In the genomic region with DNA sequence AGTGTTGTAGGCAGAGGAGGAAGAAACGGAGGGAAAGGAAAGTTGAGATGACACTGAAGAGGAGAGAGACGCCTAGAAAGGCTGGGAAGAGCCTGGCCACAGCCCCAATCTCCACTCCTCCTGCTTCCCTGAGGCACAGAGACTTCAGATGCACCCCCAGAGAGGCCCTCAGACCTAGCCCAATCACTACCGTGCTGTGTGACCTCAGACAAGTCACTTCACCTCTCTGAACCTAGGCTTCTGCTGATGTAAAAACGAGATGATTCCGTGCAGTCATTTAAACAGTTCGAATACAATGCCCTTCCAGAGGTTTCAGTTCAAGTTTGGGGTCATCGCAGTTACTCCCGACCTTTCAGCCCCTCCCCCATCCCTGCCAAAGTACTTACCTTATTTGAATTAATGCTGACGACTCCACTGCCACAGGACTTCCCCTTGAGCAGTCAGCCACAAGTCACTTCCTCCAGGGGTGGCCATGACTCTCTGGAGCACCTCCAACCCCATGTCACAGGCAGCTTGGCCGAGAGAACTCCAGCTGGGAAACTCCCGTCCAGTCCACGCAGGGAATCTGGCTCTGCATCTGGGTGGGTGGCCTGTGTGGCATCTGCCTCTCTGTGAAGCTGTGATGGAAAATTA, we compare ENCODE assay signal across 1 cellular context.
A peak's percentile ranks its signal among the peaks of the same experiment; 100 is the strongest.
TF ChIP-seq lines count a peak whose summit lies in the region.

No MANE protein-coding gene starts in this region.

TF ChIP-seq in GM12878, 131 proteins besides CTCF, POLR2A, EP300 and RAD21 (continued from another document):
- TF ChIP-seq, protein P1, sequence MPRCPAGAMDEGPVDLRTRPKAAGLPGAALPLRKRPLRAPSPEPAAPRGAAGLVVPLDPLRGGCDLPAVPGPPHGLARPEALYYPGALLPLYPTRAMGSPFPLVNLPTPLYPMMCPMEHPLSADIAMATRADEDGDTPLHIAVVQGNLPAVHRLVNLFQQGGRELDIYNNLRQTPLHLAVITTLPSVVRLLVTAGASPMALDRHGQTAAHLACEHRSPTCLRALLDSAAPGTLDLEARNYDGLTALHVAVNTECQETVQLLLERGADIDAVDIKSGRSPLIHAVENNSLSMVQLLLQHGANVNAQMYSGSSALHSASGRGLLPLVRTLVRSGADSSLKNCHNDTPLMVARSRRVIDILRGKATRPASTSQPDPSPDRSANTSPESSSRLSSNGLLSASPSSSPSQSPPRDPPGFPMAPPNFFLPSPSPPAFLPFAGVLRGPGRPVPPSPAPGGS (IDR thresholded peaks at IDR 0.05; ENCODE audit: borderline replicate concordance, insufficient read depth, low read depth, low read length, poor library complexity, severe bottlenecking): no peak
- TF ChIP-seq TCF12 (IDR thresholded peaks at IDR 0.05; ENCODE audit: low read depth, low read length): 0 out of 2 replicates have a peak, but pooled peaks have one; percentile 10
- TF ChIP-seq, protein P2, sequence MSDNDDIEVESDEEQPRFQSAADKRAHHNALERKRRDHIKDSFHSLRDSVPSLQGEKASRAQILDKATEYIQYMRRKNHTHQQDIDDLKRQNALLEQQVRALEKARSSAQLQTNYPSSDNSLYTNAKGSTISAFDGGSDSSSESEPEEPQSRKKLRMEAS (IDR thresholded peaks at IDR 0.05; ENCODE audit: low read depth, low read length): no peak; the same call in 1 of the 2 replicates
- TF ChIP-seq, protein P3, sequence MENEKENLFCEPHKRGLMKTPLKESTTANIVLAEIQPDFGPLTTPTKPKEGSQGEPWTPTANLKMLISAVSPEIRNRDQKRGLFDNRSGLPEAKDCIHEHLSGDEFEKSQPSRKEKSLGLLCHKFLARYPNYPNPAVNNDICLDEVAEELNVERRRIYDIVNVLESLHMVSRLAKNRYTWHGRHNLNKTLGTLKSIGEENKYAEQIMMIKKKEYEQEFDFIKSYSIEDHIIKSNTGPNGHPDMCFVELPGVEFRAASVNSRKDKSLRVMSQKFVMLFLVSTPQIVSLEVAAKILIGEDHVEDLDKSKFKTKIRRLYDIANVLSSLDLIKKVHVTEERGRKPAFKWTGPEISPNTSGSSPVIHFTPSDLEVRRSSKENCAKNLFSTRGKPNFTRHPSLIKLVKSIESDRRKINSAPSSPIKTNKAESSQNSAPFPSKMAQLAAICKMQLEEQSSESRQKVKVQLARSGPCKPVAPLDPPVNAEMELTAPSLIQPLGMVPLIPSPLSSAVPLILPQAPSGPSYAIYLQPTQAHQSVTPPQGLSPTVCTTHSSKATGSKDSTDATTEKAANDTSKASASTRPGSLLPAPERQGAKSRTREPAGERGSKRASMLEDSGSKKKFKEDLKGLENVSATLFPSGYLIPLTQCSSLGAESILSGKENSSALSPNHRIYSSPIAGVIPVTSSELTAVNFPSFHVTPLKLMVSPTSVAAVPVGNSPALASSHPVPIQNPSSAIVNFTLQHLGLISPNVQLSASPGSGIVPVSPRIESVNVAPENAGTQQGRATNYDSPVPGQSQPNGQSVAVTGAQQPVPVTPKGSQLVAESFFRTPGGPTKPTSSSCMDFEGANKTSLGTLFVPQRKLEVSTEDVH (IDR thresholded peaks at IDR 0.05; ENCODE audit: low read depth, partially characterized antibody): no peak
- TF ChIP-seq, protein P4, sequence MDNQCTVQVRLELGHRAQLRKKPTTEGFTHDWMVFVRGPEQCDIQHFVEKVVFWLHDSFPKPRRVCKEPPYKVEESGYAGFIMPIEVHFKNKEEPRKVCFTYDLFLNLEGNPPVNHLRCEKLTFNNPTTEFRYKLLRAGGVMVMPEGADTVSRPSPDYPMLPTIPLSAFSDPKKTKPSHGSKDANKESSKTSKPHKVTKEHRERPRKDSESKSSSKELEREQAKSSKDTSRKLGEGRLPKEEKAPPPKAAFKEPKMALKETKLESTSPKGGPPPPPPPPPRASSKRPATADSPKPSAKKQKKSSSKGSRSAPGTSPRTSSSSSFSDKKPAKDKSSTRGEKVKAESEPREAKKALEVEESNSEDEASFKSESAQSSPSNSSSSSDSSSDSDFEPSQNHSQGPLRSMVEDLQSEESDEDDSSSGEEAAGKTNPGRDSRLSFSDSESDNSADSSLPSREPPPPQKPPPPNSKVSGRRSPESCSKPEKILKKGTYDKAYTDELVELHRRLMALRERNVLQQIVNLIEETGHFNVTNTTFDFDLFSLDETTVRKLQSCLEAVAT (IDR thresholded peaks at IDR 0.05): no peak
- peak; percentile 68; the same call in 1 of the 2 replicates for TF ChIP-seq CBX5 (IDR thresholded peaks at IDR 0.05; ENCODE audit: low read depth)
- TF ChIP-seq CREM (IDR thresholded peaks at IDR 0.05; ENCODE audit: low read depth): peak; percentile 56; the same call in 1 of the 2 replicates
- no peak for TF ChIP-seq CEBPB (IDR thresholded peaks at IDR 0.05; ENCODE audit: borderline replicate concordance in 1 of 2, low read depth in 2 of 2, low read length in 2 of 2)
- TF ChIP-seq, protein P5, sequence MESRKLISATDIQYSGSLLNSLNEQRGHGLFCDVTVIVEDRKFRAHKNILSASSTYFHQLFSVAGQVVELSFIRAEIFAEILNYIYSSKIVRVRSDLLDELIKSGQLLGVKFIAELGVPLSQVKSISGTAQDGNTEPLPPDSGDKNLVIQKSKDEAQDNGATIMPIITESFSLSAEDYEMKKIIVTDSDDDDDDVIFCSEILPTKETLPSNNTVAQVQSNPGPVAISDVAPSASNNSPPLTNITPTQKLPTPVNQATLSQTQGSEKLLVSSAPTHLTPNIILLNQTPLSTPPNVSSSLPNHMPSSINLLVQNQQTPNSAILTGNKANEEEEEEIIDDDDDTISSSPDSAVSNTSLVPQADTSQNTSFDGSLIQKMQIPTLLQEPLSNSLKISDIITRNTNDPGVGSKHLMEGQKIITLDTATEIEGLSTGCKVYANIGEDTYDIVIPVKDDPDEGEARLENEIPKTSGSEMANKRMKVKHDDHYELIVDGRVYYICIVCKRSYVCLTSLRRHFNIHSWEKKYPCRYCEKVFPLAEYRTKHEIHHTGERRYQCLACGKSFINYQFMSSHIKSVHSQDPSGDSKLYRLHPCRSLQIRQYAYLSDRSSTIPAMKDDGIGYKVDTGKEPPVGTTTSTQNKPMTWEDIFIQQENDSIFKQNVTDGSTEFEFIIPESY (IDR thresholded peaks at IDR 0.05): no peak
- no peak for TF ChIP-seq POLR2AphosphoS2 (IDR thresholded peaks at IDR 0.05; ENCODE audit: low read depth, low read length)
- TF ChIP-seq NR2F1 (conservative IDR thresholded peaks at IDR 0.05): peak; percentile 75
- TF ChIP-seq FOS (IDR thresholded peaks at IDR 0.05; ENCODE audit: borderline replicate concordance, extremely low read depth, insufficient read length): no peak
- TF ChIP-seq, protein P6, sequence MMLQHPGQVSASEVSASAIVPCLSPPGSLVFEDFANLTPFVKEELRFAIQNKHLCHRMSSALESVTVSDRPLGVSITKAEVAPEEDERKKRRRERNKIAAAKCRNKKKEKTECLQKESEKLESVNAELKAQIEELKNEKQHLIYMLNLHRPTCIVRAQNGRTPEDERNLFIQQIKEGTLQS (IDR thresholded peaks at IDR 0.05; ENCODE audit: borderline replicate concordance, extremely low read depth, low read depth, low read length): no peak
- peak; percentile 40 for TF ChIP-seq DPF2 (IDR thresholded peaks at IDR 0.05)
- TF ChIP-seq SMAD5 (IDR thresholded peaks at IDR 0.05; ENCODE audit: low read depth): no peak
- no peak for TF ChIP-seq SRF (IDR thresholded peaks at IDR 0.05; ENCODE audit: low read depth in 2 of 2, low read length in 2 of 2)
- peak; percentile 58 for TF ChIP-seq MTA2 (IDR thresholded peaks at IDR 0.05; ENCODE audit: low read depth)
- TF ChIP-seq GATAD2B (conservative IDR thresholded peaks at IDR 0.05; ENCODE audit: low read depth): 0 out of 2 replicates have a peak, but pooled peaks have one; percentile 23
- TF ChIP-seq, protein P7, sequence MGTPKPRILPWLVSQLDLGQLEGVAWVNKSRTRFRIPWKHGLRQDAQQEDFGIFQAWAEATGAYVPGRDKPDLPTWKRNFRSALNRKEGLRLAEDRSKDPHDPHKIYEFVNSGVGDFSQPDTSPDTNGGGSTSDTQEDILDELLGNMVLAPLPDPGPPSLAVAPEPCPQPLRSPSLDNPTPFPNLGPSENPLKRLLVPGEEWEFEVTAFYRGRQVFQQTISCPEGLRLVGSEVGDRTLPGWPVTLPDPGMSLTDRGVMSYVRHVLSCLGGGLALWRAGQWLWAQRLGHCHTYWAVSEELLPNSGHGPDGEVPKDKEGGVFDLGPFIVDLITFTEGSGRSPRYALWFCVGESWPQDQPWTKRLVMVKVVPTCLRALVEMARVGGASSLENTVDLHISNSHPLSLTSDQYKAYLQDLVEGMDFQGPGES (IDR thresholded peaks at IDR 0.05): no peak
- TF ChIP-seq NFYA (IDR thresholded peaks at IDR 0.05; ENCODE audit: borderline replicate concordance, low read depth, low read length): no peak
- TF ChIP-seq EED (IDR thresholded peaks at IDR 0.05; ENCODE audit: low read depth): peak; percentile 82
- TF ChIP-seq, protein P8, sequence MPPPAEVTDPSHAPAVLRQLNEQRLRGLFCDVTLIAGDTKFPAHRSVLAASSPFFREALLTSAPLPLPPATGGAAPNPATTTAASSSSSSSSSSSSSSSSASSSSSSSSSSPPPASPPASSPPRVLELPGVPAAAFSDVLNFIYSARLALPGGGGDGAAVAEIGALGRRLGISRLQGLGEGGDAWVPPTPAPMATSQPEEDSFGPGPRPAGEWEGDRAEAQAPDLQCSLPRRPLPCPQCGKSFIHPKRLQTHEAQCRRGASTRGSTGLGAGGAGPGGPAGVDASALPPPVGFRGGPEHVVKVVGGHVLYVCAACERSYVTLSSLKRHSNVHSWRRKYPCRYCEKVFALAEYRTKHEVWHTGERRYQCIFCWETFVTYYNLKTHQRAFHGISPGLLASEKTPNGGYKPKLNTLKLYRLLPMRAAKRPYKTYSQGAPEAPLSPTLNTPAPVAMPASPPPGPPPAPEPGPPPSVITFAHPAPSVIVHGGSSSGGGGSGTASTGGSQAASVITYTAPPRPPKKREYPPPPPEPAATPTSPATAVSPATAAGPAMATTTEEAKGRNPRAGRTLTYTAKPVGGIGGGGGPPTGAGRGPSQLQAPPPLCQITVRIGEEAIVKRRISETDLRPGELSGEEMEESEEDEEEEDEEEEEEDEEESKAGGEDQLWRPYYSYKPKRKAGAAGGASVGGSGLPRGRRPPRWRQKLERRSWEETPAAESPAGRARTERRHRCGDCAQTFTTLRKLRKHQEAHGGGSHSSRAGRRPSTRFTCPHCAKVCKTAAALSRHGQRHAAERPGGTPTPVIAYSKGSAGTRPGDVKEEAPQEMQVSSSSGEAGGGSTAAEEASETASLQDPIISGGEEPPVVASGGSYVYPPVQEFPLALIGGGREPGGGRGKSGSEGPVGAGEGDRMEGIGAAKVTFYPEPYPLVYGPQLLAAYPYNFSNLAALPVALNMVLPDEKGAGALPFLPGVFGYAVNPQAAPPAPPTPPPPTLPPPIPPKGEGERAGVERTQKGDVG (CRISPR knock-in tag; IDR thresholded peaks at IDR 0.05): no peak
- no peak for TF ChIP-seq ZNF622 (IDR thresholded peaks at IDR 0.05)
- TF ChIP-seq RBBP5 (conservative IDR thresholded peaks at IDR 0.05): no peak
- TF ChIP-seq NFXL1 (IDR thresholded peaks at IDR 0.05; ENCODE audit: borderline replicate concordance): peak; percentile 63; the same call in 1 of the 2 replicates
- TF ChIP-seq ZNF384 (IDR thresholded peaks at IDR 0.05; ENCODE audit: borderline replicate concordance, low read depth, low read length): no peak
- TF ChIP-seq, protein P9, sequence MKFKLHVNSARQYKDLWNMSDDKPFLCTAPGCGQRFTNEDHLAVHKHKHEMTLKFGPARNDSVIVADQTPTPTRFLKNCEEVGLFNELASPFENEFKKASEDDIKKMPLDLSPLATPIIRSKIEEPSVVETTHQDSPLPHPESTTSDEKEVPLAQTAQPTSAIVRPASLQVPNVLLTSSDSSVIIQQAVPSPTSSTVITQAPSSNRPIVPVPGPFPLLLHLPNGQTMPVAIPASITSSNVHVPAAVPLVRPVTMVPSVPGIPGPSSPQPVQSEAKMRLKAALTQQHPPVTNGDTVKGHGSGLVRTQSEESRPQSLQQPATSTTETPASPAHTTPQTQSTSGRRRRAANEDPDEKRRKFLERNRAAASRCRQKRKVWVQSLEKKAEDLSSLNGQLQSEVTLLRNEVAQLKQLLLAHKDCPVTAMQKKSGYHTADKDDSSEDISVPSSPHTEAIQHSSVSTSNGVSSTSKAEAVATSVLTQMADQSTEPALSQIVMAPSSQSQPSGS (IDR thresholded peaks at IDR 0.05; ENCODE audit: low read length): peak; percentile 18; the same call in 1 of the 2 replicates
- no peak for TF ChIP-seq CHD1 (IDR thresholded peaks at IDR 0.05; ENCODE audit: low read depth, low read length)
- TF ChIP-seq SIN3A (IDR thresholded peaks at IDR 0.05; ENCODE audit: low read depth, low read length): 0 out of 2 replicates have a peak, but pooled peaks have one; percentile 38
- TF ChIP-seq ETV6 (conservative IDR thresholded peaks at IDR 0.05 in 1 of 2, IDR thresholded peaks at IDR 0.05 in 1 of 2; ENCODE audit: borderline replicate concordance in 1 of 2, low read depth in 1 of 2): peak in 1 of 2 experiments; percentile 57; a peak in 1 of 4 replicates
- no peak for TF ChIP-seq TBL1XR1 (IDR thresholded peaks at IDR 0.05; ENCODE audit: low read depth, low read length)
- TF ChIP-seq, protein P10, sequence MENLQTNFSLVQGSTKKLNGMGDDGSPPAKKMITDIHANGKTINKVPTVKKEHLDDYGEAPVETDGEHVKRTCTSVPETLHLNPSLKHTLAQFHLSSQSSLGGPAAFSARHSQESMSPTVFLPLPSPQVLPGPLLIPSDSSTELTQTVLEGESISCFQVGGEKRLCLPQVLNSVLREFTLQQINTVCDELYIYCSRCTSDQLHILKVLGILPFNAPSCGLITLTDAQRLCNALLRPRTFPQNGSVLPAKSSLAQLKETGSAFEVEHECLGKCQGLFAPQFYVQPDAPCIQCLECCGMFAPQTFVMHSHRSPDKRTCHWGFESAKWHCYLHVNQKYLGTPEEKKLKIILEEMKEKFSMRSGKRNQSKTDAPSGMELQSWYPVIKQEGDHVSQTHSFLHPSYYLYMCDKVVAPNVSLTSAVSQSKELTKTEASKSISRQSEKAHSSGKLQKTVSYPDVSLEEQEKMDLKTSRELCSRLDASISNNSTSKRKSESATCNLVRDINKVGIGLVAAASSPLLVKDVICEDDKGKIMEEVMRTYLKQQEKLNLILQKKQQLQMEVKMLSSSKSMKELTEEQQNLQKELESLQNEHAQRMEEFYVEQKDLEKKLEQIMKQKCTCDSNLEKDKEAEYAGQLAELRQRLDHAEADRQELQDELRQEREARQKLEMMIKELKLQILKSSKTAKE (IDR thresholded peaks at IDR 0.05; ENCODE audit: low read depth, poor library complexity, severe bottlenecking): peak; percentile 39
- TF ChIP-seq RB1 (IDR thresholded peaks at IDR 0.05; ENCODE audit: borderline replicate concordance): no peak
